In genomic region chr4:98092833-98093439, GRCh38 we compare ENCODE assay signal across 13 cellular contexts. TPM values are rescaled to one million over a fixed set of nuclear protein-coding genes. Genes with fewer than 3 reads are reported as not detected.
DNase-seq lines count a peak whose midpoint lies in the region; ATAC-seq and TF ChIP-seq lines count a peak whose summit lies in the region.
"Had no signal": no experiment of that assay in that cellular context is flagged by ENCODE, and none has a peak within 500 bp of the region (broad histone marks: within the 10 kb centered on the region; RNA-seq: fewer than 3 reads in every experiment).

No MANE protein-coding gene starts in this region.

- H2AFZ ChIP-seq in neural cell (ENCODE audit: low read depth, low read length) = no peak overlapping the region

- ATAC-seq in HG02870 (IDR thresholded peaks at IDR 0.05; ENCODE audit: unreplicated experiment) = no peak
- ATAC-seq: CD8-positive, alpha-beta T cell had no signal

- H3K9me3 ChIP-seq in neural cell (ENCODE audit: low read length) = no peaks in the 10 kb centered on the region
- H3K9me3 ChIP-seq: SJCRH30, thoracic aorta had no signal

- H3K4me3 ChIP-seq in neural cell (ENCODE audit: low read length) (no peak overlapping the region), coronary artery (no peak overlapping the region)
- H3K4me3 ChIP-seq: ascending aorta, SJCRH30, thoracic aorta had no signal

- H3K27ac ChIP-seq in neural cell (ENCODE audit: low read length) (no peak overlapping the region), coronary artery (no peak overlapping the region)
- H3K27ac ChIP-seq: ascending aorta, SJCRH30, thoracic aorta had no signal

- no peak overlapping the region for H3K9ac ChIP-seq in neural cell (ENCODE audit: low read length)

- TF ChIP-seq EP300 in neural cell (conservative IDR thresholded peaks at IDR 0.05; ENCODE audit: poor library complexity, severe bottlenecking) = no peak

- TF ChIP-seq RAD21 in neural cell (conservative IDR thresholded peaks at IDR 0.05) = peak; percentile 59

- H3K9me2 ChIP-seq in neural cell (ENCODE audit: insufficient read depth, low read length) = no peaks in the 10 kb centered on the region

- no peaks in the 10 kb centered on the region for H3K27me3 ChIP-seq in neural cell (ENCODE audit: insufficient read depth, low read depth, low read length)
- H3K27me3 ChIP-seq: ascending aorta, SJCRH30 had no signal

- TF ChIP-seq CTCF in LNCAP (IDR thresholded peaks at IDR 0.05) (peak; percentile 65), neural cell (IDR thresholded peaks at IDR 0.05; ENCODE audit: poor library complexity, severe bottlenecking) (peak; percentile 65), coronary artery (IDR thresholded peaks at IDR 0.05) (no peak)

- no peaks in the 10 kb centered on the region for H3F3A ChIP-seq in neural cell (ENCODE audit: insufficient read depth, low read length, poor library complexity, severe bottlenecking)

- H3K4me2 ChIP-seq in neural cell (ENCODE audit: low read length) = no peak overlapping the region

- no peaks in the 10 kb centered on the region for H4K20me1 ChIP-seq in neural cell (ENCODE audit: insufficient read depth)

- no peaks in the 10 kb centered on the region for H3K79me2 ChIP-seq in neural cell (replicated peaks; ENCODE audit: insufficient read depth, low read length)

- H3K36me3 ChIP-seq in neural cell (ENCODE audit: insufficient read depth, low read length) = no peaks in the 10 kb centered on the region
- H3K36me3 ChIP-seq: ascending aorta, SJCRH30, thoracic aorta had no signal

- DNase-seq in NCI-H1694 (lab: John Stamatoyannopoulos, UW) (peak; percentile 9), NCI-H1694 treated with DMSO at 0.1 percent for 48 hours (lab: John Stamatoyannopoulos, UW) (no peak), cerebellar cortex (ENCODE audit: low spot score) (peak; percentile 7), NCI-H146 (lab: John Stamatoyannopoulos, UW) (no peak), coronary artery (ENCODE audit: low spot score) (no peak)
- DNase-seq: CD8-positive, alpha-beta T cell; occipital lobe had no signal

TF ChIP-seq in neural cell, 6 proteins besides CTCF, POLR2A, EP300 and RAD21:
- no peak for TF ChIP-seq TAF1 (IDR thresholded peaks at IDR 0.05; ENCODE audit: low read depth)
- no peak for TF ChIP-seq MXI1 (conservative IDR thresholded peaks at IDR 0.05; ENCODE audit: poor library complexity, severe bottlenecking)
- TF ChIP-seq EZH2 (IDR thresholded peaks at IDR 0.05; ENCODE audit: borderline replicate concordance, insufficient read depth, low read length, poor library complexity, severe bottlenecking) = no peak
- no peak for TF ChIP-seq REST (IDR thresholded peaks at IDR 0.05; ENCODE audit: borderline replicate concordance)
- peak; percentile 47 for TF ChIP-seq SMC3 (conservative IDR thresholded peaks at IDR 0.05; ENCODE audit: poor library complexity)
- TF ChIP-seq POLR2AphosphoS5 (IDR thresholded peaks at IDR 0.05) = no peak

RNA-seq across cellular contexts. Expression of gene STPG2, which starts 50.3 kb away (rescaled TPM):
- not detected in 2 replicates for polyA plus RNA-seq in neural cell
- 1.3 and 2.2 TPM in 2 replicates for polyA minus RNA-seq in neural cell

Comparison
In these comparisons a context has a peak if more than half of its experiments do, and no peak if none do; other contexts are left out.
1. DNase-seq: peak in NCI-H1694 (single experiment) and cerebellar cortex (single experiment); none in NCI-H1694 treated with DMSO at 0.1 percent for 48 hours (single experiment), NCI-H146 (single experiment) and coronary artery (single experiment).